Comparison of ENCODE assay signal across 8 cellular contexts in the genomic region with DNA sequence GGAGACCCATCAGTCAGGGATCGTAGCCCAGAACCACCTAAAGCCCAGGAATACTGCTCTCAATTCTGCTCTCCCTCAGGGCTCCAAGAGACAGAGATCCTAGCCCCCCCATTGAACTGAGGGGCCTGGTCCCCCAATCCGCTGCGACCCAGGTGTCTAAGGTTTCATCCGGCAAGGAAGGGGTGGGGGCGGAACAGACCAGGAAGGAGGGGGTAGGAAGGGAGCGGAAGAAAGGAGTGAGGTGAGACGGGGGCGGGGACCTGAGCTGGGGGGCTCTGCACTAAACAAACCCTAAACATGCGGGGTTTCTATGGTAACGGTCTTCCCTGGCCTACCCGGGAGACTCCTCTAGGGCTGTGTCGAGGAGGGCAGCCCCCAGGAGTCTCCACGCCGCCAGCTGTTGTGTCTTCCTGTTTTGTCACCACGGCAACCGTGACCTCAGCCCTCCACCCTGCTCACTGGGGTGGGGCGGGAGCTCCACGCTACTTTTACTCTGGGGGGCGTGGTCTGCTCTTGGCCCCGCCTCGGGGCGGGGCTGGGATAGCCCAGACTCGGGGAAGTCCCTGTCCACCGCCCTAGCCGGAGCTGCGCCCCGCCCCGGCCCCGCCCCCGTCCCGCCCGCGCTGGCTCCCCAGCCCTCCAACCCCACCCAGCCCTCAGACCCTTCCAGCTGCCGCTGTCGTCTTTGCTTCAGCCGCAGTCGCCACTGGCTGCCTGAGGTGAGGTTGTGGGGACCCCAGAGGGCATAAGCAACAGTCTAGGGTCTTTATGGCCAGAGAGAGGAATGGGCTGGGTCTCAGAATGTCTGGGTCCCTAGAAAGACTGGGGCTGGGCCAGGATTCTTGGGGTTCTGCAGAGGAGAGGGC.
DNase-seq lines count a peak whose midpoint lies in the region; ATAC-seq lines count a peak whose summit lies in the region.

A gene with protein sequence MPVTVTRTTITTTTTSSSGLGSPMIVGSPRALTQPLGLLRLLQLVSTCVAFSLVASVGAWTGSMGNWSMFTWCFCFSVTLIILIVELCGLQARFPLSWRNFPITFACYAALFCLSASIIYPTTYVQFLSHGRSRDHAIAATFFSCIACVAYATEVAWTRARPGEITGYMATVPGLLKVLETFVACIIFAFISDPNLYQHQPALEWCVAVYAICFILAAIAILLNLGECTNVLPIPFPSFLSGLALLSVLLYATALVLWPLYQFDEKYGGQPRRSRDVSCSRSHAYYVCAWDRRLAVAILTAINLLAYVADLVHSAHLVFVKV (plus strand): TSS at position 659 of the 866 bp plus-strand sequence. CDS start 5,647 bp downstream, outside the sequence.

- H3K27me3 ChIP-seq in ACC112 (ENCODE audit: insufficient read depth, low read length) = no peaks in the 10 kb centered on the region
- no peaks in the 10 kb centered on the region for H3K27me3 ChIP-seq in endocrine pancreas (ENCODE audit: control insufficient read depth, insufficient read depth, low read length)

- DNase-seq in NOMO-1 treated with DMSO at 0.1 percent for 48 hours (lab: John Stamatoyannopoulos, UW; ENCODE audit: unreplicated experiment) (peak; percentile 96), medulla oblongata (ENCODE audit: extremely low spot score) (peak; percentile 99)
- peak; percentile 99 for DNase-seq in activated CD8-positive, alpha-beta memory T cell treated with anti-CD3 and anti-CD28 coated beads, Interleukin-2, amount 50 U/mL, for 1 hour (ENCODE audit: extremely low read depth)
- DNase-seq in stimulated activated CD4-positive, alpha-beta T cell treated with anti-CD3 and anti-CD28 coated beads, TNF-alpha, amount 100 ng/mL, for 4 hours (ENCODE audit: low read depth in 3 of 3) = peak; percentile 94 to 99 (median 99)

- H3K27ac ChIP-seq in ACC112 (ENCODE audit: low read depth, low read length) = peak within 1 kb of the TSS; percentile 99

- no peaks in the 10 kb centered on the region for H3K36me3 ChIP-seq in ACC112 (ENCODE audit: insufficient read depth, low read length)
- H3K36me3 ChIP-seq in endocrine pancreas (ENCODE audit: control insufficient read depth, insufficient read depth, low read length) = no peaks in the 10 kb centered on the region

- no peak within 1 kb of the TSS for H2AFZ ChIP-seq in ACC112 (ENCODE audit: low read length, unreplicated experiment)

- H3K4me3 ChIP-seq in ACC112 (ENCODE audit: low read depth, low read length) (peak within 1 kb of the TSS; percentile 96), endocrine pancreas (ENCODE audit: control insufficient read depth, insufficient read depth, low read length) (peak within 1 kb of the TSS; percentile 63)

- H3K9ac ChIP-seq in endocrine pancreas (ENCODE audit: control insufficient read depth, insufficient read depth, low read length) = peak within 1 kb of the TSS; percentile 89

- peaks cover 10% of the 10 kb centered on the region for H3K79me2 ChIP-seq in ACC112 (ENCODE audit: control insufficient read depth, insufficient read depth, low read length, unreplicated experiment)

- no peaks in the 10 kb centered on the region for H3K9me3 ChIP-seq in endocrine pancreas (ENCODE audit: control insufficient read depth, low read length)

- ATAC-seq in GM18867 (IDR thresholded peaks at IDR 0.05; ENCODE audit: unreplicated experiment) = peak; percentile 79
- peak; percentile 66 for ATAC-seq in HG03097 (IDR thresholded peaks at IDR 0.05; ENCODE audit: low FRiP score, unreplicated experiment)

- peaks cover 21% of the 10 kb centered on the region for H3K4me1 ChIP-seq in ACC112 (ENCODE audit: control insufficient read depth, insufficient read depth, low read length, unreplicated experiment)
- H3K4me1 ChIP-seq in endocrine pancreas (ENCODE audit: control insufficient read depth, insufficient read depth, low read length) = no peaks in the 10 kb centered on the region

Comparison
In these comparisons a context has a peak if more than half of its experiments do, and no peak if none do; other contexts are left out.
1. Peak in every context shown above with its lines: DNase-seq, ATAC-seq, H3K4me3 ChIP-seq and H3K27ac ChIP-seq.